1 cellular context compared by ENCODE assay signal in genomic region chr2:38875576-38876367, GRCh38.
A peak's percentile ranks its signal among the peaks of the same experiment; 100 is the strongest.
TF ChIP-seq lines count a peak whose summit lies in the region.

TSS of gene DHX57 (minus strand) at chr2:38875934. CDS start at chr2:38868405, 7,529 bp downstream.
TSS of gene MORN2 (plus strand) at chr2:38875976.

TF ChIP-seq in K562, 482 proteins besides CTCF, POLR2A, EP300 and RAD21 (continued from another document):
- TF ChIP-seq FOS (IDR thresholded peaks at IDR 0.05; ENCODE audit: extremely low read depth, insufficient read length): peak; percentile 64
- TF ChIP-seq GATAD2B (IDR thresholded peaks at IDR 0.05; ENCODE audit: borderline replicate concordance): no peak
- TF ChIP-seq FOXP4 (CRISPR knock-in tag; IDR thresholded peaks at IDR 0.05; ENCODE audit: borderline replicate concordance): no peak; the same call in 1 of the 2 replicates
- TF ChIP-seq PTBP1 (IDR thresholded peaks at IDR 0.05; ENCODE audit: low read depth, low read length): no peak
- TF ChIP-seq JUND (IDR thresholded peaks at IDR 0.05; ENCODE audit: borderline replicate concordance, low read depth, low read length): peak; percentile 4; the same call in 1 of the 2 replicates
- TF ChIP-seq JUND (tag; IDR thresholded peaks at IDR 0.05; ENCODE audit: borderline replicate concordance, low read depth, low read length): no peak
- TF ChIP-seq ZNF766 (CRISPR knock-in tag; conservative IDR thresholded peaks at IDR 0.05): peak; percentile 56; the same call in 1 of the 2 replicates
- peak; percentile 93; the same call in 1 of the 2 replicates for TF ChIP-seq CTBP1 (IDR thresholded peaks at IDR 0.05; ENCODE audit: borderline replicate concordance)
- TF ChIP-seq MNT (conservative IDR thresholded peaks at IDR 0.05): peak; percentile 45 to 80; a peak in 3 of 4 replicates
- TF ChIP-seq ILK (tag; IDR thresholded peaks at IDR 0.05; ENCODE audit: borderline replicate concordance, low read depth): no peak
- 0 out of 2 replicates have a peak, but pooled peaks have one; percentile 21 for TF ChIP-seq EHMT2 (IDR thresholded peaks at IDR 0.05)
- no peak for TF ChIP-seq ZNF24 (IDR thresholded peaks at IDR 0.05)
- TF ChIP-seq STAT6 (CRISPR knock-in tag; IDR thresholded peaks at IDR 0.05): no peak
- TF ChIP-seq ZKSCAN8 (CRISPR knock-in tag; IDR thresholded peaks at IDR 0.05): no peak
- no peak for TF ChIP-seq KLF10 (CRISPR knock-in tag; IDR thresholded peaks at IDR 0.05)
- no peak for TF ChIP-seq FOSL1 (tag; conservative IDR thresholded peaks at IDR 0.05)
- no peak for TF ChIP-seq TEAD2 (tag; IDR thresholded peaks at IDR 0.05)
- peak; percentile 52; the same call in 1 of the 2 replicates for TF ChIP-seq POLR2AphosphoS5 (IDR thresholded peaks at IDR 0.05; ENCODE audit: control insufficient read depth, insufficient read depth, low read depth, low read length)
- peak; percentile 9; the same call in 1 of the 2 replicates for TF ChIP-seq ZSCAN32 (CRISPR knock-in tag; IDR thresholded peaks at IDR 0.05)
- no peak for TF ChIP-seq CHCHD3 (CRISPR knock-in tag; IDR thresholded peaks at IDR 0.05)
- TF ChIP-seq EGR1 (conservative IDR thresholded peaks at IDR 0.05): no peak
- no peak for TF ChIP-seq NR4A1 (CRISPR knock-in tag; IDR thresholded peaks at IDR 0.05)
- TF ChIP-seq NR4A1 (tag; IDR thresholded peaks at IDR 0.05): no peak
- TF ChIP-seq ZNF512 (tag; IDR thresholded peaks at IDR 0.05): no peak
- TF ChIP-seq MBD1 (CRISPR knock-in tag; IDR thresholded peaks at IDR 0.05): no peak
- no peak for TF ChIP-seq HMBOX1 (IDR thresholded peaks at IDR 0.05)
- no peak for TF ChIP-seq HMGXB4 (CRISPR knock-in tag; IDR thresholded peaks at IDR 0.05)
- TF ChIP-seq ZNF124 (CRISPR knock-in tag; IDR thresholded peaks at IDR 0.05): no peak
TF ChIP-seq in K562: peak in this region for 110.
